Comparison of ENCODE assay signal across 28 cellular contexts in genomic region chr7:18109762-18110161, GRCh38.
DNase-seq lines count a peak whose midpoint lies in the region; TF ChIP-seq lines count a peak whose summit lies in the region.
"Had no signal": no experiment of that assay in that cellular context is flagged by ENCODE, and none has a peak within 500 bp of the region (broad histone marks: within the 10 kb centered on the region; RNA-seq: fewer than 3 reads in every experiment).

No MANE protein-coding gene starts in this region.

- no peak for TF ChIP-seq CTCF in foreskin fibroblast (IDR thresholded peaks at IDR 0.05; ENCODE audit: low read depth, low read length)

- in situ Hi-C loops in ACHN (cut with HindIII; ENCODE audit: low pct_ligation_motif_present, low pct_unique_long_range_greater_than_20kb, low sequenced_read_pairs), result no loop called here

- CTCF ChIA-PET in HEK293T (lab: Yijun Ruan, JAX), result no interaction called here

- H3K4me3 ChIP-seq in foreskin fibroblast (ENCODE audit: low read depth in 1 of 2, low read length in 2 of 2), result no peak overlapping the region
- H3K4me3 ChIP-seq: A549, cardiac muscle cell, heart left ventricle, Peyer's patch, SK-N-MC, suprapubic skin, uterus had no signal

- POLR2A ChIA-PET in HEK293T (lab: Yijun Ruan, JAX), result no interaction called here

- DNase-seq in A172 (ENCODE audit: low spot score) (peak; percentile 43), HEK293T (ENCODE audit: extremely low spot score) (no peak), amniotic epithelial cell (ENCODE audit: low read depth) (peak; percentile 55), foreskin fibroblast (peak; percentile 4 to 8), DMS53 (lab: John Stamatoyannopoulos, UW) (no peak), ACHN (no peak), HuH-7.5 (ENCODE audit: low spot score) (no peak)
- DNase-seq in stimulated activated CD4-positive, alpha-beta T cell treated with anti-CD3 and anti-CD28 coated beads, Interleukin-4, amount 100 ng/mL, for 24 hours, result no peak
- DNase-seq: activated CD4-positive, alpha-beta T cell treated with anti-CD3 and anti-CD28 coated beads for 4 hours; activated CD8-positive, alpha-beta memory T cell treated with anti-CD3 and anti-CD28 coated beads for 24 hours; activated gamma-delta T cell treated with Interleukin-2 at 50 U/mL for 16 hours; activated T-cell treated with anti-CD3 and anti-CD28 coated beads, Interleukin-2, amount 50 U/mL, for 24 hours; amniotic stem cell; BE2C; DND-41; heart left ventricle; left colon; NCI-H1417 treated with DMSO at 0.1 percent for 48 hours; NCI-H2081 treated with DMSO at 0.1 percent for 48 hours; NK-92 treated with Interleukin-12 subunit alpha and Interleukin-12 subunit beta, amount 100 ng/mL, for 24 hours; Peyer's patch; retina; T-helper 17 cell; uterus had no signal

TF ChIP-seq in HEK293T, 16 proteins besides CTCF, POLR2A, EP300 and RAD21:
- TF ChIP-seq PKNOX1 (IDR thresholded peaks at IDR 0.05) (0 out of 2 replicates have a peak, but pooled peaks have one; percentile 22), ARNT (IDR thresholded peaks at IDR 0.05) (no peak), TARDBP (IDR thresholded peaks at IDR 0.05) (no peak), ZNF384 (IDR thresholded peaks at IDR 0.05) (no peak)

Comparison
In these comparisons a context has a peak if more than half of its experiments do, and no peak if none do; other contexts are left out.
1. DNase-seq: peak in A172 (single experiment), amniotic epithelial cell (single experiment) and foreskin fibroblast (2 of 2); none in HEK293T (single experiment), DMS53 (single experiment), ACHN (single experiment), HuH-7.5 (single experiment) and stimulated activated CD4-positive, alpha-beta T cell treated with anti-CD3 and anti-CD28 coated beads, Interleukin-4, amount 100 ng/mL, for 24 hours (single experiment).